In the genomic region with DNA sequence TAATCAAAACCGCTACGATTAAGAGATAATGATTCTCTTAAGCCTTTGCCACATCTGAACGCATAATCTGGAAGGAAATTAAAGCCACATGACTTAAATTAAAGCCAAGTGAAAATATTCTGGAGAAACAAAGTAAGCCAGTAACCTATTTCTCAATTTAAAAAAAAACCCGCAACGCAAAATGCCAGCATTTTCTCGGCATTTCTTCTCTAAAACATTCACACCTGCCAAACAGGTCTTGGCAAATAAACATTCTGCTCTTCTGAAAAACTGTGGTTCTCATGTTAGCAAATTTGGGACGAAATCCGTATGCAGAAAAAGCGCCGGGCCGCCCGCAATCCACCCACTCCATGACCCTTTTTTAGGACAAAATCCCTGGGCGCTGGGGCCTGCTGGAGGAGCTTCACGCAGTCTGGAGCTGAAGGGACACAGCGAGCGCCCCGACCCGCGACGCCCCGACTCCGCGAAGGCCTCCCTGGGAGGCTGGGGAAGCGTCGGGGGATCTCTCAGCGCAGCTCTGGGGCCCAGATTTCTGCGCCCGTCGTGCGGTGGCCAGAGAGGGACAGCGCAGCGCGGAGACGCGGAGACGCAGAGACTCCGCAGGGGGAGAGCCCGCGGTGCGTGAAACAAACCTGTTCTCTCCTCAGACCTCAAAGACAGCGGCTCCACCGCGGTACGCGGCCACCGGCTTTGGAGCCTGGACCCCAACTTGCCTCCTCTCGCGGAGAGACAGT, we compare ENCODE assay signal across 8 cellular contexts. TPM values are rescaled to one million over a fixed set of nuclear protein-coding genes. Genes with fewer than 3 reads are reported as not detected.
DNase-seq lines count a peak whose midpoint lies in the region; ATAC-seq and TF ChIP-seq lines count a peak whose summit lies in the region.

No MANE protein-coding gene starts in this region.

- no peak for TF ChIP-seq POLR2A in heart left ventricle (IDR thresholded peaks at IDR 0.05)

- H3K4me1 Mint-ChIP-seq in WTC11 = peaks cover 45% of the 10 kb centered on the region

- TF ChIP-seq CTCF in WTC11 (IDR thresholded peaks at IDR 0.05) = no peak
- no peak for TF ChIP-seq CTCF in heart left ventricle (IDR thresholded peaks at IDR 0.05)

- no peaks in the 10 kb centered on the region for H3K9me3 Mint-ChIP-seq in WTC11

- peaks cover 0 to 35% (median 34%) of the 10 kb centered on the region in 9 donors for H3K36me3 ChIP-seq in heart left ventricle

- H3K36me3 Mint-ChIP-seq in WTC11 = peaks cover 37% of the 10 kb centered on the region

- POLR2A ChIA-PET in WTC11 (lab: Charles Lee) = interaction anchor here (0.6 to 2.5 kb wide), 26 partner anchors 9 to 873 kb away, joined by 3 to 31 read pairs (median 4); a partner anchor contains a TSS

- intact Hi-C loops in Right ventricle myocardium inferior (cut with DNase I) = no loop called here
- intact Hi-C loops in cardiac septum (cut with DNase I) = loop anchor here (5.0 kb wide), 1 partner anchor 109 kb away; a partner anchor contains a TSS
- intact Hi-C loops in heart left ventricle (cut with DNase I) = loop anchor here in 3 of 10 donors (2.0 kb wide), 2 partner anchors 28 to 30 kb away; a partner anchor contains a TSS
- intact Hi-C loops in sciatic nerve (cut with DNase I) = no loop called here

- peaks cover 6% of the 10 kb centered on the region; the same call in 1 of the 2 replicates for H3K27me3 Mint-ChIP-seq in WTC11 (ENCODE audit: low read depth)

- peak overlapping the region; percentile 31 to 96 (median 90) for H3K27ac ChIP-seq in heart left ventricle

- peaks cover 7 to 48% (median 25%) of the 10 kb centered on the region in 12 donors for H3K4me1 ChIP-seq in heart left ventricle

- 1 to 2% (median 2%) methylated on average over 22 to 48 of the region's 48 CpGs for WGBS in heart left ventricle, 4 donors

- peak overlapping the region; percentile 98 for H3K27ac Mint-ChIP-seq in WTC11

- CTCF ChIA-PET in WTC11 (lab: Charles Lee) = interaction anchor here (0.6 to 2.2 kb wide), 6 partner anchors 9 to 206 kb away, joined by 3 to 8 read pairs (median 3); no protein-coding TSS in a partner anchor

- DNase-seq in Right ventricle myocardium inferior (ENCODE audit: missing footprints) (peak; percentile 76), cardiac septum (ENCODE audit: low spot score) (no peak), WTC11 (ENCODE audit: low spot score) (no peak), heart left ventricle (peak in 1 of 5 donors; percentile 57), sciatic nerve (ENCODE audit: low spot score) (no peak), NCI-H2196 (lab: John Stamatoyannopoulos, UW; ENCODE audit: unreplicated experiment) (no peak)
- DNase-seq in effector CD8-positive, alpha-beta T cell (lab: John Stamatoyannopoulos, UW) = no peak

- H3K9me3 ChIP-seq in heart left ventricle = no peaks in the 10 kb centered on the region

- H3K27me3 ChIP-seq in heart left ventricle = no peaks in the 10 kb centered on the region

- H3K4me3 Mint-ChIP-seq in WTC11 = peak overlapping the region; percentile 99

- peak; percentile 58 for ATAC-seq in Right ventricle myocardium inferior
- ATAC-seq in HG03060 (IDR thresholded peaks at IDR 0.05; ENCODE audit: low read depth, unreplicated experiment) = peak; percentile 23
- peak; percentile 33; the same call in 1 of the 2 replicates for ATAC-seq in WTC11
- ATAC-seq in heart left ventricle = peak; percentile 32 to 67 (median 52)
- ATAC-seq in sciatic nerve = peak; percentile 70

- H3K4me3 ChIP-seq in heart left ventricle = peak overlapping the region; percentile 76 to 99 (median 85)

TF ChIP-seq in WTC11, 78 proteins besides CTCF, POLR2A, EP300 and RAD21 (continues in another document):
- TF ChIP-seq, protein P1, sequence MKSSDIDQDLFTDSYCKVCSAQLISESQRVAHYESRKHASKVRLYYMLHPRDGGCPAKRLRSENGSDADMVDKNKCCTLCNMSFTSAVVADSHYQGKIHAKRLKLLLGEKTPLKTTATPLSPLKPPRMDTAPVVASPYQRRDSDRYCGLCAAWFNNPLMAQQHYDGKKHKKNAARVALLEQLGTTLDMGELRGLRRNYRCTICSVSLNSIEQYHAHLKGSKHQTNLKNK (CRISPR knock-in tag; IDR thresholded peaks at IDR 0.05) = no peak
- TF ChIP-seq MYBL2 (CRISPR knock-in tag; IDR thresholded peaks at IDR 0.05) (no peak), CREB1 (CRISPR knock-in tag; IDR thresholded peaks at IDR 0.05) (0 out of 2 replicates have a peak, but pooled peaks have one; percentile 39), NR1H2 (CRISPR knock-in tag; IDR thresholded peaks at IDR 0.05) (no peak), KAT7 (CRISPR knock-in tag; IDR thresholded peaks at IDR 0.05; ENCODE audit: borderline replicate concordance) (0 out of 2 replicates have a peak, but pooled peaks have one; percentile 31), ZNF121 (CRISPR knock-in tag; IDR thresholded peaks at IDR 0.05) (peak; percentile 75), TCF7 (CRISPR knock-in tag; IDR thresholded peaks at IDR 0.05; ENCODE audit: low read depth) (0 out of 2 replicates have a peak, but pooled peaks have one; percentile 10)
- TF ChIP-seq, protein P2, sequence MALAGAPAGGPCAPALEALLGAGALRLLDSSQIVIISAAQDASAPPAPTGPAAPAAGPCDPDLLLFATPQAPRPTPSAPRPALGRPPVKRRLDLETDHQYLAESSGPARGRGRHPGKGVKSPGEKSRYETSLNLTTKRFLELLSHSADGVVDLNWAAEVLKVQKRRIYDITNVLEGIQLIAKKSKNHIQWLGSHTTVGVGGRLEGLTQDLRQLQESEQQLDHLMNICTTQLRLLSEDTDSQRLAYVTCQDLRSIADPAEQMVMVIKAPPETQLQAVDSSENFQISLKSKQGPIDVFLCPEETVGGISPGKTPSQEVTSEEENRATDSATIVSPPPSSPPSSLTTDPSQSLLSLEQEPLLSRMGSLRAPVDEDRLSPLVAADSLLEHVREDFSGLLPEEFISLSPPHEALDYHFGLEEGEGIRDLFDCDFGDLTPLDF (CRISPR knock-in tag; IDR thresholded peaks at IDR 0.05) = peak; percentile 72; the same call in 1 of the 2 replicates
- TF ChIP-seq, protein P3, sequence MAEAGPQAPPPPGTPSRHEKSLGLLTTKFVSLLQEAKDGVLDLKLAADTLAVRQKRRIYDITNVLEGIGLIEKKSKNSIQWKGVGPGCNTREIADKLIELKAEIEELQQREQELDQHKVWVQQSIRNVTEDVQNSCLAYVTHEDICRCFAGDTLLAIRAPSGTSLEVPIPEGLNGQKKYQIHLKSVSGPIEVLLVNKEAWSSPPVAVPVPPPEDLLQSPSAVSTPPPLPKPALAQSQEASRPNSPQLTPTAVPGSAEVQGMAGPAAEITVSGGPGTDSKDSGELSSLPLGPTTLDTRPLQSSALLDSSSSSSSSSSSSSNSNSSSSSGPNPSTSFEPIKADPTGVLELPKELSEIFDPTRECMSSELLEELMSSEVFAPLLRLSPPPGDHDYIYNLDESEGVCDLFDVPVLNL (CRISPR knock-in tag; IDR thresholded peaks at IDR 0.05; ENCODE audit: borderline replicate concordance, low read depth) = no peak
- TF ChIP-seq, protein P4, sequence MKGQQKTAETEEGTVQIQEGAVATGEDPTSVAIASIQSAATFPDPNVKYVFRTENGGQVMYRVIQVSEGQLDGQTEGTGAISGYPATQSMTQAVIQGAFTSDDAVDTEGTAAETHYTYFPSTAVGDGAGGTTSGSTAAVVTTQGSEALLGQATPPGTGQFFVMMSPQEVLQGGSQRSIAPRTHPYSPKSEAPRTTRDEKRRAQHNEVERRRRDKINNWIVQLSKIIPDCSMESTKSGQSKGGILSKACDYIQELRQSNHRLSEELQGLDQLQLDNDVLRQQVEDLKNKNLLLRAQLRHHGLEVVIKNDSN (CRISPR knock-in tag; IDR thresholded peaks at IDR 0.05) = no peak
- TF ChIP-seq, protein P5, sequence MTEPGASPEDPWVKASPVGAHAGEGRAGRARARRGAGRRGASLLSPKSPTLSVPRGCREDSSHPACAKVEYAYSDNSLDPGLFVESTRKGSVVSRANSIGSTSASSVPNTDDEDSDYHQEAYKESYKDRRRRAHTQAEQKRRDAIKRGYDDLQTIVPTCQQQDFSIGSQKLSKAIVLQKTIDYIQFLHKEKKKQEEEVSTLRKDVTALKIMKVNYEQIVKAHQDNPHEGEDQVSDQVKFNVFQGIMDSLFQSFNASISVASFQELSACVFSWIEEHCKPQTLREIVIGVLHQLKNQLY (CRISPR knock-in tag; IDR thresholded peaks at IDR 0.05) = no peak
- TF ChIP-seq, protein P6, sequence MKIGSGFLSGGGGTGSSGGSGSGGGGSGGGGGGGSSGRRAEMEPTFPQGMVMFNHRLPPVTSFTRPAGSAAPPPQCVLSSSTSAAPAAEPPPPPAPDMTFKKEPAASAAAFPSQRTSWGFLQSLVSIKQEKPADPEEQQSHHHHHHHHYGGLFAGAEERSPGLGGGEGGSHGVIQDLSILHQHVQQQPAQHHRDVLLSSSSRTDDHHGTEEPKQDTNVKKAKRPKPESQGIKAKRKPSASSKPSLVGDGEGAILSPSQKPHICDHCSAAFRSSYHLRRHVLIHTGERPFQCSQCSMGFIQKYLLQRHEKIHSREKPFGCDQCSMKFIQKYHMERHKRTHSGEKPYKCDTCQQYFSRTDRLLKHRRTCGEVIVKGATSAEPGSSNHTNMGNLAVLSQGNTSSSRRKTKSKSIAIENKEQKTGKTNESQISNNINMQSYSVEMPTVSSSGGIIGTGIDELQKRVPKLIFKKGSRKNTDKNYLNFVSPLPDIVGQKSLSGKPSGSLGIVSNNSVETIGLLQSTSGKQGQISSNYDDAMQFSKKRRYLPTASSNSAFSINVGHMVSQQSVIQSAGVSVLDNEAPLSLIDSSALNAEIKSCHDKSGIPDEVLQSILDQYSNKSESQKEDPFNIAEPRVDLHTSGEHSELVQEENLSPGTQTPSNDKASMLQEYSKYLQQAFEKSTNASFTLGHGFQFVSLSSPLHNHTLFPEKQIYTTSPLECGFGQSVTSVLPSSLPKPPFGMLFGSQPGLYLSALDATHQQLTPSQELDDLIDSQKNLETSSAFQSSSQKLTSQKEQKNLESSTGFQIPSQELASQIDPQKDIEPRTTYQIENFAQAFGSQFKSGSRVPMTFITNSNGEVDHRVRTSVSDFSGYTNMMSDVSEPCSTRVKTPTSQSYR (CRISPR knock-in tag; IDR thresholded peaks at IDR 0.05) = 0 out of 2 replicates have a peak, but pooled peaks have one; percentile 2

RNA-seq across cellular contexts. Expression of a gene that starts 0.5 kb away (rescaled TPM):
- total RNA-seq in Right ventricle myocardium inferior (20.3 TPM), cardiac septum (17.2 TPM), WTC11 (2021) (6.6 to 7.3 TPM (median 6.8 TPM) in 3 replicates), heart left ventricle (10 to 100 TPM; 15.2 to 23.2 (median 18.8) TPM), sciatic nerve (10.8 TPM)
- 10 to 100 TPM; 13.3 to 17.8 TPM for polyA plus RNA-seq in heart left ventricle

RNA-seq across cellular contexts. Expression of a gene that starts 0.6 kb away (rescaled TPM):
- total RNA-seq in Right ventricle myocardium inferior = 1,001 TPM
- total RNA-seq in cardiac septum = 798 TPM
- total RNA-seq in WTC11 (2021) = 2,428 to 2,870 TPM (median 2,865 TPM) in 3 replicates
- total RNA-seq in heart left ventricle = 1,000 to 10,000 TPM in 4 of 9 donors, 100 to 1,000 TPM in 5; 834 to 1,126 (median 995) TPM
- polyA plus RNA-seq in heart left ventricle = 1,000 to 10,000 TPM; 1,262 to 3,123 TPM
- total RNA-seq in sciatic nerve = 1,125 TPM

RNA-seq across cellular contexts. Expression of a gene that starts 28.8 kb away (rescaled TPM):
- total RNA-seq in Right ventricle myocardium inferior = 44.5 TPM
- 31.0 TPM for total RNA-seq in cardiac septum
- 17.0 to 18.8 TPM (median 18.4 TPM) in 3 replicates for total RNA-seq in WTC11 (2021)
- total RNA-seq in heart left ventricle = 10 to 100 TPM; 16.2 to 62.1 (median 36.5) TPM
- 1 to 10 TPM; 5.6 to 7.5 TPM for polyA plus RNA-seq in heart left ventricle
- total RNA-seq in sciatic nerve = 71.5 TPM
